Comparison of ENCODE assay signal across 21 cellular contexts in genomic region chr3:101183151-101183550, GRCh38.
DNase-seq lines count a peak whose midpoint lies in the region; ATAC-seq, FAIRE-seq and TF ChIP-seq lines count a peak whose summit lies in the region.
"Had no signal": no experiment of that assay in that cellular context is flagged by ENCODE, and none has a peak within 500 bp of the region (broad histone marks: within the 10 kb centered on the region; RNA-seq: fewer than 3 reads in every experiment).

No MANE protein-coding gene starts in this region.

- no peak overlapping the region for H3K4ac ChIP-seq in mesendoderm (ENCODE audit: low read depth, low read length)

- H3K27ac ChIP-seq in PC-3 (ENCODE audit: low read length) (no peak overlapping the region), esophagus muscularis mucosa (replicated peaks in 1 of 4) (no peak overlapping the region), mesendoderm (ENCODE audit: low read depth, low read length) (no peak overlapping the region)
- H3K27ac ChIP-seq: BLaER1 treated with 17β-estradiol and CSF1 and Interleukin-3, amounts not matched to agents 10 nM and 100 nM had no signal

- POLR2A ChIA-PET in PC-3 (lab: Charles Lee; ENCODE audit: unreplicated experiment): no interaction called here

- H3K27ac Mint-ChIP-seq in mesothelial cell of epicardium: no peak overlapping the region
- H3K27ac Mint-ChIP-seq: CD14-positive monocyte; CD4-positive, alpha-beta T cell; CD8-positive, alpha-beta memory T cell had no signal

- DNase-seq in PC-3 (peak; percentile 35), esophagus muscularis mucosa (ENCODE audit: extremely low spot score) (peak; percentile 42), mesendoderm (peak; percentile 6), NCI-H1105 treated with DMSO at 0.1 percent for 48 hours (lab: John Stamatoyannopoulos, UW) (no peak), H54 (ENCODE audit: insufficient read length, low spot score) (no peak), mesothelial cell of epicardium (ENCODE audit: low spot score in 2 of 2, unreplicated experiment in 2 of 2) (no peak)
- DNase-seq: 8988T; AML-193; CD4-positive, alpha-beta T cell; CD8-positive, alpha-beta memory T cell; DMS 273 treated with DMSO at 0.1 percent for 48 hours; DMS79; GF-D8; GOT3; H7 had no signal

- peaks cover 5% of the 10 kb centered on the region; the same call in 1 of the 2 replicates for H3K4me1 ChIP-seq in PC-3 (ENCODE audit: insufficient read depth, low read length)
- H3K4me1 ChIP-seq in esophagus muscularis mucosa: peaks cover 0 to 5% (median 0%) of the 10 kb centered on the region in 4 donors
- H3K4me1 ChIP-seq in mesendoderm (ENCODE audit: control insufficient read depth, low read depth, low read length): no peaks in the 10 kb centered on the region

- H3K27me3 Mint-ChIP-seq in mesothelial cell of epicardium (ENCODE audit: low read depth): no peaks in the 10 kb centered on the region

- intact Hi-C loops in PC-3 (cut with micrococcal nuclease) (no loop called here), esophagus muscularis mucosa (cut with DNase I) (no loop called here)

- no peaks in the 10 kb centered on the region for H4K20me1 ChIP-seq in PC-3 (ENCODE audit: low read length)
- H4K20me1 ChIP-seq: BLaER1 treated with 17β-estradiol and CSF1 and Interleukin-3, amounts not matched to agents 10 nM and 100 nM had no signal

- no peak for TF ChIP-seq EP300 in esophagus muscularis mucosa (IDR thresholded peaks at IDR 0.05)

- H3K56ac ChIP-seq in mesendoderm (ENCODE audit: low read length): no peak overlapping the region

- H2AK5ac ChIP-seq in mesendoderm (ENCODE audit: low read length): no peak overlapping the region

- H3K4me3 Mint-ChIP-seq in mesothelial cell of epicardium: no peak overlapping the region
- H3K4me3 Mint-ChIP-seq: CD14-positive monocyte; CD4-positive, alpha-beta T cell; CD8-positive, alpha-beta memory T cell had no signal

- no peak for ATAC-seq in PC-3
- ATAC-seq: A549 had no signal

- H3K79me1 ChIP-seq in mesendoderm (ENCODE audit: low read length): no peaks in the 10 kb centered on the region

- CTCF ChIA-PET in PC-3 (lab: Charles Lee): interaction anchor here (0.6 kb wide), 1 partner anchor 252 kb away, joined by 3 read pairs; no protein-coding TSS in a partner anchor

- H3K4me2 ChIP-seq in PC-3 (ENCODE audit: low read length) (no peak overlapping the region), mesendoderm (ENCODE audit: low read length) (no peak overlapping the region)

- H3K4me3 ChIP-seq in PC-3 (ENCODE audit: low read length): no peak overlapping the region
- H3K4me3 ChIP-seq in esophagus muscularis mucosa: no peak overlapping the region
- no peak overlapping the region for H3K4me3 ChIP-seq in mesendoderm (ENCODE audit: low read length)
- H3K4me3 ChIP-seq: A549; BLaER1 treated with 17β-estradiol and CSF1 and Interleukin-3, amounts not matched to agents 10 nM and 100 nM had no signal

- no peak overlapping the region for H3K23ac ChIP-seq in mesendoderm (ENCODE audit: low read length)

- no peak overlapping the region for H4K8ac ChIP-seq in mesendoderm (ENCODE audit: low read depth, low read length)

- H3K9me2 ChIP-seq in PC-3 (replicated peaks; ENCODE audit: low read length): no peaks in the 10 kb centered on the region

- peaks cover 2% of the 10 kb centered on the region for H3K4me1 Mint-ChIP-seq in mesothelial cell of epicardium
- H3K4me1 Mint-ChIP-seq: CD14-positive monocyte; CD8-positive, alpha-beta memory T cell had no signal

- H3K9me3 ChIP-seq in PC-3 (ENCODE audit: low read length) (no peaks in the 10 kb centered on the region), esophagus muscularis mucosa (no peaks in the 10 kb centered on the region)
- H3K9me3 ChIP-seq: A549, BE2C had no signal

- H3K9ac ChIP-seq in PC-3 (ENCODE audit: low read length): no peak overlapping the region
- H3K9ac ChIP-seq in mesendoderm (ENCODE audit: low read length): no peak overlapping the region
- H3K9ac ChIP-seq: BLaER1 treated with 17β-estradiol and CSF1 and Interleukin-3, amounts not matched to agents 10 nM and 100 nM had no signal

- TF ChIP-seq POLR2A in esophagus muscularis mucosa (IDR thresholded peaks at IDR 0.05; ENCODE audit: low read depth) (no peak), H54 (IDR thresholded peaks at IDR 0.05; ENCODE audit: low read depth, low read length) (no peak)

- H3K27me3 ChIP-seq in PC-3 (ENCODE audit: low read length): no peaks in the 10 kb centered on the region
- H3K27me3 ChIP-seq in esophagus muscularis mucosa: no peaks in the 10 kb centered on the region
- H3K27me3 ChIP-seq in mesendoderm (ENCODE audit: insufficient read depth, low read length, poor library complexity): no peaks in the 10 kb centered on the region
- H3K27me3 ChIP-seq: BE2C; BLaER1 treated with 17β-estradiol and CSF1 and Interleukin-3, amounts not matched to agents 10 nM and 100 nM had no signal

- H2AFZ ChIP-seq in PC-3 (ENCODE audit: low read length): no peak overlapping the region

- no peaks in the 10 kb centered on the region for H3K9me3 Mint-ChIP-seq in mesothelial cell of epicardium
- H3K9me3 Mint-ChIP-seq: CD4-positive, alpha-beta T cell had no signal

- H3K79me2 ChIP-seq in PC-3 (ENCODE audit: low read length): no peaks in the 10 kb centered on the region
- no peaks in the 10 kb centered on the region for H3K79me2 ChIP-seq in mesendoderm (ENCODE audit: control insufficient read depth, insufficient read depth, low read length)

- H2BK5ac ChIP-seq in mesendoderm (ENCODE audit: low read length): no peak overlapping the region

- H3K36me3 ChIP-seq in PC-3 (ENCODE audit: low read depth, low read length): no peaks in the 10 kb centered on the region
- no peaks in the 10 kb centered on the region for H3K36me3 ChIP-seq in esophagus muscularis mucosa
- no peaks in the 10 kb centered on the region for H3K36me3 ChIP-seq in mesendoderm (ENCODE audit: control insufficient read depth, insufficient read depth, low read length)
- H3K36me3 ChIP-seq: BE2C; BLaER1 treated with 17β-estradiol and CSF1 and Interleukin-3, amounts not matched to agents 10 nM and 100 nM had no signal

- no peak overlapping the region for H2BK15ac ChIP-seq in mesendoderm (replicated peaks; ENCODE audit: low read depth)

- no peak overlapping the region for H3K18ac ChIP-seq in mesendoderm (ENCODE audit: low read length)

- H3F3A ChIP-seq in PC-3 (ENCODE audit: low read length, unreplicated experiment): no peaks in the 10 kb centered on the region

- no peaks in the 10 kb centered on the region for H3K36me3 Mint-ChIP-seq in mesothelial cell of epicardium
- H3K36me3 Mint-ChIP-seq: CD14-positive monocyte; CD8-positive, alpha-beta memory T cell had no signal

- H4K5ac ChIP-seq in mesendoderm (ENCODE audit: low read length): no peak overlapping the region

- no TSS peak for BruUV-seq in PC-3 (replicated peaks; lab: Mats Ljungman, UMichigan)

- no peak for TF ChIP-seq CTCF in PC-3 (conservative IDR thresholded peaks at IDR 0.05; ENCODE audit: low read depth, low read length)
- no peak for TF ChIP-seq CTCF in esophagus muscularis mucosa (IDR thresholded peaks at IDR 0.05)
- TF ChIP-seq CTCF in mesothelial cell of epicardium (IDR thresholded peaks at IDR 0.05; ENCODE audit: unreplicated experiment): no peak

- WGBS in esophagus muscularis mucosa: 91% methylated on average over 5 of the region's 5 CpGs
- no CpG with 5 or more reads among the region's 5 CpGs for whole genome bisulfite sequencing in mesendoderm (ENCODE audit: extremely low coverage, insufficient coverage, low lambda C conversion rate)

- no peak overlapping the region for H2BK120ac ChIP-seq in mesendoderm (ENCODE audit: low read depth, low read length)

- FAIRE-seq in H54 (lab: Jason Lieb, UNC): no peak
- FAIRE-seq: A549, D721Med, GM12892 had no signal

Comparison
In these comparisons a context has a peak if more than half of its experiments do, and no peak if none do; other contexts are left out.
1. DNase-seq: peak in PC-3 (single experiment), esophagus muscularis mucosa (single experiment) and mesendoderm (single experiment); none in NCI-H1105 treated with DMSO at 0.1 percent for 48 hours (single experiment), H54 (single experiment) and mesothelial cell of epicardium (0 of 2).